In the genomic region with DNA sequence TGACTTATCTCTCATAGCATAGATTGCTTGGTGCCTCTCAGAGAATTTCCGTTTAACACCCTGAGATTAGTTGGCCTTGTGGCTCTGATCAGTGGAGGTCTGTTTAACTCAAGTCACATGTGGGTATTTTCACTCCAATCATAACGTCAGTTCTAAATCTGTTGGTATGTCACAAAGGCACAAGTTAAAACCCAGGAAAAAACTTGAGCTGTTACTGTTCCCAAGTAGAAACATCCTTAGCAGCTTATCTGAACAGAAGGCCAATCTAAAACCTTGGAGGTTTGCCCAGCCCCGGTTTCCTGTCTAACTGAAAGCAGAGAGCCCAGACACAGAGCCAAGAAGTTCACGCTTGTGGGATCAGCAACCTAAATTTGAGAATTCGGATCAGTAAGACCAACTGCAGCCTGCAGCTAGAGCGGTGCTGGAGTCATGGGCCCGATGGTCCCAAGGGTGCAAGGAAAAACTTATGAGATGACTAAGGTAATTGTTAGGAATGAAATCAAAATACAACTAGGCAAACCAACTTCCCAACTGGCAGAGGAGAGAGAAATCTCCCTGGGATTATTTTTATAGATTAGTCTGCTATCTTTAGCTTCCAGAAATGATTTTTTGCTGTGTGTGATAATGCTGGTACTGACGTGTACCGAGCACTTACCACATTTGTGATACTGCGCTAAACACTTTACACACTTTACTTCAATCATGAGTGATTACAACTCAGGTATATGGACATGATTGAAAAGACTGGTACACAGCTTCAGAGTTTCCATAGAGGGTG, we compare ENCODE assay signal across 9 cellular contexts.
DNase-seq lines count a peak whose midpoint lies in the region; ATAC-seq, FAIRE-seq and TF ChIP-seq lines count a peak whose summit lies in the region.
"Had no signal": no experiment of that assay in that cellular context is flagged by ENCODE, and none has a peak within 500 bp of the region (broad histone marks: within the 10 kb centered on the region; RNA-seq: fewer than 3 reads in every experiment).

No MANE protein-coding gene starts in this region.

- ATAC-seq in HG02970 (IDR thresholded peaks at IDR 0.05; ENCODE audit: low FRiP score, unreplicated experiment), result no peak

- H3K9me3 Mint-ChIP-seq in endodermal cell, result peaks cover 9% of the 10 kb centered on the region

- H3K36me3 ChIP-seq in endodermal cell (ENCODE audit: control insufficient read depth, insufficient read depth, low read length) (no peaks in the 10 kb centered on the region), mucosa of rectum (ENCODE audit: control insufficient read depth in 2 of 2, insufficient read depth in 2 of 2, low read length in 2 of 2) (no peaks in the 10 kb centered on the region)

- H3K36me3 Mint-ChIP-seq in endodermal cell (ENCODE audit: low read depth), result no peaks in the 10 kb centered on the region
- H3K36me3 Mint-ChIP-seq: activated naive CD8-positive, alpha-beta T cell treated with anti-CD3 and anti-CD28 coated beads, Interleukin-2, amount 10 ng/mL, durations not matched to agents 7 days and 5 days had no signal

- H3K27me3 Mint-ChIP-seq in endodermal cell (ENCODE audit: insufficient read depth), result peaks cover 5% of the 10 kb centered on the region

- DNase-seq in AG08395 (ENCODE audit: low spot score), result peak; percentile 77
- DNase-seq in NCI-H226, result peak; percentile 89
- no peak for DNase-seq in endodermal cell
- no peak for DNase-seq in NOMO-1 (lab: John Stamatoyannopoulos, UW; ENCODE audit: unreplicated experiment in 2 of 2)
- no peak for DNase-seq in NCI-H146 treated with DMSO at 0.1 percent for 48 hours (lab: John Stamatoyannopoulos, UW; ENCODE audit: unreplicated experiment)
- DNase-seq in RCC 7860 (ENCODE audit: low spot score), result no peak
- DNase-seq: activated naive CD8-positive, alpha-beta T cell treated with anti-CD3 and anti-CD28 coated beads, Interleukin-2, amount 10 ng/mL, durations not matched to agents 7 days and 5 days had no signal

- H3K4me3 ChIP-seq in endodermal cell (ENCODE audit: low read length), result no peak overlapping the region
- no peak overlapping the region for H3K4me3 ChIP-seq in mucosa of rectum (ENCODE audit: low read length in 2 of 2)

- no peak for TF ChIP-seq CTCF in endodermal cell (conservative IDR thresholded peaks at IDR 0.05)

- H3K27me3 ChIP-seq in endodermal cell (ENCODE audit: control insufficient read depth, insufficient read depth, low read length, poor library complexity, severe bottlenecking) (peaks cover 4% of the 10 kb centered on the region), mucosa of rectum (ENCODE audit: control insufficient read depth in 2 of 2, insufficient read depth in 2 of 2, low read length in 2 of 2) (no peaks in the 10 kb centered on the region)

- H3K9ac ChIP-seq in endodermal cell (ENCODE audit: extremely low read depth, low read length, poor library complexity, severe bottlenecking), result no peak overlapping the region
- H3K9ac ChIP-seq in mucosa of rectum (ENCODE audit: low read depth in 1 of 2, low read length in 2 of 2), result peak overlapping the region in 1 of 2 donors; percentile 20

- H3K9me3 ChIP-seq in endodermal cell (ENCODE audit: control insufficient read depth, low read length) (no peaks in the 10 kb centered on the region), mucosa of rectum (ENCODE audit: control insufficient read depth in 2 of 2, low read length in 2 of 2) (no peaks in the 10 kb centered on the region)

- no peak overlapping the region for H3K27ac ChIP-seq in endodermal cell (ENCODE audit: low read depth, low read length)
- H3K27ac ChIP-seq in mucosa of rectum (ENCODE audit: low read depth in 2 of 2, low read length in 2 of 2), result peak overlapping the region; percentile 46 to 69

- WGBS in endodermal cell (ENCODE audit: insufficient coverage in 1 of 2, insufficient read length in 1 of 2), 2 experiments, result 93% methylated on average over 5 to 10 of the region's 10 CpGs

- no peak overlapping the region for H3K4me3 Mint-ChIP-seq in endodermal cell
- H3K4me3 Mint-ChIP-seq: activated naive CD8-positive, alpha-beta T cell treated with anti-CD3 and anti-CD28 coated beads, Interleukin-2, amount 10 ng/mL, durations not matched to agents 7 days and 5 days had no signal

- FAIRE-seq in RCC 7860 (lab: Jason Lieb, UNC), result no peak

- H3K27ac Mint-ChIP-seq in endodermal cell, result peak overlapping the region; percentile 56
- H3K27ac Mint-ChIP-seq: activated naive CD8-positive, alpha-beta T cell treated with anti-CD3 and anti-CD28 coated beads, Interleukin-2, amount 10 ng/mL, durations not matched to agents 7 days and 5 days had no signal

- peaks cover 8% of the 10 kb centered on the region for H3K4me1 Mint-ChIP-seq in endodermal cell
- H3K4me1 Mint-ChIP-seq: activated naive CD8-positive, alpha-beta T cell treated with anti-CD3 and anti-CD28 coated beads, Interleukin-2, amount 10 ng/mL, durations not matched to agents 7 days and 5 days had no signal

- H3K4me1 ChIP-seq in endodermal cell (ENCODE audit: control insufficient read depth, insufficient read depth, low read length) (no peaks in the 10 kb centered on the region), mucosa of rectum (ENCODE audit: control insufficient read depth in 2 of 2, insufficient read depth in 2 of 2, low read length in 2 of 2) (no peaks in the 10 kb centered on the region)

Comparison
In these comparisons a context has a peak if more than half of its experiments do, and no peak if none do; other contexts are left out.
1. DNase-seq: peak in AG08395 (single experiment) and NCI-H226 (single experiment); none in endodermal cell (single experiment), NOMO-1 (0 of 2), NCI-H146 treated with DMSO at 0.1 percent for 48 hours (single experiment) and RCC 7860 (single experiment).